Comparison of ENCODE assay signal across 12 cellular contexts in the genomic region with DNA sequence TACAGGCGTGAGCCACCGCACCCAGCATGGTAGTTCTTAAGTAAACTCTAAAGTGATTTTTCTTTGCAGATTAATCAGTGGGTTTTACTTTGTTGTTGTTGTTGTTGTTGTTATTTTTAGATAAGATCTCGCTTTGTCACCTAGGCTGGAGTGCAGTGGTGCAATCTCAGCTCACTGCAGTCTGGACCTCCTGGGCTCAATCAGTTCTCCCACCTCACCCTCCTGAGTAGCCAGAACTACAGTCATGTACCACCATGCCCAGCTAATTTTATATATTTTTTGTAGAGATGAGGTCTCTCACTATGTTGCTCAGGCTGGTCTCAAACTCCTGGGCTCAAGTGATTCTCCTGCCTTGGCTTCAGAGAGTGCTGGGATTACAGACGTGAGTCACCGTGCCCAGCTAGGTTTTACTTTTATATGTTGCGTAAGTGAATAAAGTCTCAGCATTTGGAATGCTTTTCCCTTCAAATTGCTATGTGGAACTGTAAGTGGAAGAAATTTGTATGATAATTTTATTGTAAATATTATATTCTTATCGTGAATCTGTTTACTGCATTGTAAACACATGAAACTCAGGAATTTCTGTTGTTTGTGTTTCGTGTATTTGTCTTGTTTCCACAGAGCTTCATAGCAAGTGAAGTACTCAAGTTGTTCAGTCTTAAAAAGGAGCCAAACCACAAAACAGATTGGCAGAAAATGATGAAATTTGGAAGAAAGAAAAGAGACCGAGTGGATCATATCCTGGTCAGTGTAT. TPM values are rescaled to one million over a fixed set of nuclear protein-coding genes. Genes with fewer than 3 reads are reported as not detected.
DNase-seq lines count a peak whose midpoint lies in the region; ATAC-seq and TF ChIP-seq lines count a peak whose summit lies in the region.
"Had no signal": no experiment of that assay in that cellular context is flagged by ENCODE, and none has a peak within 500 bp of the region (broad histone marks: within the 10 kb centered on the region; RNA-seq: fewer than 3 reads in every experiment).

No MANE protein-coding gene starts in this region.

- H3K27ac Mint-ChIP-seq in memory B cell, result peak overlapping the region; percentile 38
- H3K27ac Mint-ChIP-seq in immature natural killer cell, result peak overlapping the region in 3 of 6 donors; percentile 12 to 79 (median 46)
- no peak overlapping the region for H3K27ac Mint-ChIP-seq in osteocyte (ENCODE audit: unreplicated experiment)
- H3K27ac Mint-ChIP-seq in stimulated activated naive CD8-positive, alpha-beta T cell treated with anti-CD3 and anti-CD28 coated beads, Interleukin-15, amount 100 ng/mL, for 72 hours, result peak overlapping the region in 1 of 2 donors; percentile 87

- H3K27ac ChIP-seq in brain microvascular endothelial cell, result peak overlapping the region; percentile 8
- H3K27ac ChIP-seq: BLaER1, skin epidermis had no signal

- H3K36me3 ChIP-seq in brain microvascular endothelial cell (replicated peaks), result peaks cover 4% of the 10 kb centered on the region

- H3K4me1 Mint-ChIP-seq in memory B cell (peaks cover 2% of the 10 kb centered on the region), immature natural killer cell (peaks cover 25 to 27% of the 10 kb centered on the region in 2 donors), osteocyte (ENCODE audit: unreplicated experiment) (no peaks in the 10 kb centered on the region)
- H3K4me1 Mint-ChIP-seq in stimulated activated naive CD8-positive, alpha-beta T cell treated with anti-CD3 and anti-CD28 coated beads, Interleukin-15, amount 100 ng/mL, for 72 hours, result peaks cover 5% of the 10 kb centered on the region

- no peak overlapping the region for H3K4me3 ChIP-seq in brain microvascular endothelial cell (ENCODE audit: low read depth, low read length)
- H3K4me3 ChIP-seq: BLaER1, skin epidermis had no signal

- intact Hi-C loops in left colon (cut with DNase I, micrococcal nuclease), result no loop called here

- H3K27me3 Mint-ChIP-seq in memory B cell (no peaks in the 10 kb centered on the region), immature natural killer cell (ENCODE audit: low read depth in 3 of 3) (peaks cover 0 to 1% (median 0%) of the 10 kb centered on the region in 3 donors), osteocyte (ENCODE audit: unreplicated experiment) (no peaks in the 10 kb centered on the region)
- no peaks in the 10 kb centered on the region for H3K27me3 Mint-ChIP-seq in stimulated activated naive CD8-positive, alpha-beta T cell treated with anti-CD3 and anti-CD28 coated beads, Interleukin-15, amount 100 ng/mL, for 72 hours

- H3K36me3 Mint-ChIP-seq in memory B cell (peaks cover 53% of the 10 kb centered on the region), immature natural killer cell (peaks cover 15 to 48% (median 29%) of the 10 kb centered on the region in 3 donors), osteocyte (ENCODE audit: unreplicated experiment) (peaks cover 58% of the 10 kb centered on the region)

- ATAC-seq in memory B cell (ENCODE audit: low read depth) (no peak), left colon (no peak)
- no peak for ATAC-seq in stimulated activated naive CD8-positive, alpha-beta T cell treated with anti-CD3 and anti-CD28 coated beads, Interleukin-15, amount 100 ng/mL, for 72 hours

- H3K4me3 Mint-ChIP-seq in memory B cell (no peak overlapping the region), immature natural killer cell (no peak overlapping the region), osteocyte (ENCODE audit: unreplicated experiment) (no peak overlapping the region)
- H3K4me3 Mint-ChIP-seq in stimulated activated naive CD8-positive, alpha-beta T cell treated with anti-CD3 and anti-CD28 coated beads, Interleukin-15, amount 100 ng/mL, for 72 hours, result no peak overlapping the region

- TF ChIP-seq CTCF in brain microvascular endothelial cell (IDR thresholded peaks at IDR 0.05; ENCODE audit: low read depth, low read length, missing control alignments), result no peak
- no peak for TF ChIP-seq CTCF in osteocyte (IDR thresholded peaks at IDR 0.05)

- H3K27me3 ChIP-seq in brain microvascular endothelial cell (replicated peaks), result no peaks in the 10 kb centered on the region
- H3K27me3 ChIP-seq: BLaER1 had no signal

- in situ Hi-C loops in brain microvascular endothelial cell (cut with HindIII; ENCODE audit: low pct_ligation_motif_present, low sequenced_read_pairs), result no loop called here

- peak; percentile 61 for DNase-seq in A172 (ENCODE audit: low spot score)
- peak; percentile 22 for DNase-seq in HS-27A (ENCODE audit: low read depth)
- DNase-seq in brain microvascular endothelial cell, result peak; percentile 53
- no peak for DNase-seq in memory B cell (ENCODE audit: low spot score in 2 of 2)
- DNase-seq in immature natural killer cell, result no peak
- no peak for DNase-seq in osteocyte (ENCODE audit: extremely low spot score, unreplicated experiment)
- DNase-seq in stimulated activated naive CD8-positive, alpha-beta T cell treated with anti-CD3 and anti-CD28 coated beads, Interleukin-15, amount 100 ng/mL, for 72 hours, result no peak
- DNase-seq in left colon, result no peak
- DNase-seq: amygdala, NCI-H446 had no signal

- H3K9me3 Mint-ChIP-seq in memory B cell (no peaks in the 10 kb centered on the region), immature natural killer cell (no peaks in the 10 kb centered on the region), osteocyte (ENCODE audit: unreplicated experiment) (no peaks in the 10 kb centered on the region)
- no peaks in the 10 kb centered on the region for H3K9me3 Mint-ChIP-seq in stimulated activated naive CD8-positive, alpha-beta T cell treated with anti-CD3 and anti-CD28 coated beads, Interleukin-15, amount 100 ng/mL, for 72 hours

RNA-seq across cellular contexts. Expression of a gene that starts 56.2 kb away (rescaled TPM):
- total RNA-seq in A172 (2014; rRNA removed; shearing (Covaris generic)), result 222 and 273 TPM in 2 replicates
- 10 to 100 TPM; 14.7 to 18.7 (median 15.8) TPM for polyA plus RNA-seq in immature natural killer cell
- total RNA-seq in osteocyte, result 152 and 162 TPM in 2 replicates
- total RNA-seq in left colon, result 100 to 1,000 TPM; 254 to 280 TPM

Comparison
In these comparisons a context has a peak if more than half of its experiments do, and no peak if none do; other contexts are left out.
1. DNase-seq: peak in A172 (single experiment), HS-27A (single experiment) and brain microvascular endothelial cell (single experiment); none in memory B cell (0 of 2), immature natural killer cell (0 of 3), osteocyte (single experiment), stimulated activated naive CD8-positive, alpha-beta T cell treated with anti-CD3 and anti-CD28 coated beads, Interleukin-15, amount 100 ng/mL, for 72 hours (0 of 2) and left colon (0 of 2).